Comparison of ENCODE assay signal across 11 cellular contexts in the genomic region with DNA sequence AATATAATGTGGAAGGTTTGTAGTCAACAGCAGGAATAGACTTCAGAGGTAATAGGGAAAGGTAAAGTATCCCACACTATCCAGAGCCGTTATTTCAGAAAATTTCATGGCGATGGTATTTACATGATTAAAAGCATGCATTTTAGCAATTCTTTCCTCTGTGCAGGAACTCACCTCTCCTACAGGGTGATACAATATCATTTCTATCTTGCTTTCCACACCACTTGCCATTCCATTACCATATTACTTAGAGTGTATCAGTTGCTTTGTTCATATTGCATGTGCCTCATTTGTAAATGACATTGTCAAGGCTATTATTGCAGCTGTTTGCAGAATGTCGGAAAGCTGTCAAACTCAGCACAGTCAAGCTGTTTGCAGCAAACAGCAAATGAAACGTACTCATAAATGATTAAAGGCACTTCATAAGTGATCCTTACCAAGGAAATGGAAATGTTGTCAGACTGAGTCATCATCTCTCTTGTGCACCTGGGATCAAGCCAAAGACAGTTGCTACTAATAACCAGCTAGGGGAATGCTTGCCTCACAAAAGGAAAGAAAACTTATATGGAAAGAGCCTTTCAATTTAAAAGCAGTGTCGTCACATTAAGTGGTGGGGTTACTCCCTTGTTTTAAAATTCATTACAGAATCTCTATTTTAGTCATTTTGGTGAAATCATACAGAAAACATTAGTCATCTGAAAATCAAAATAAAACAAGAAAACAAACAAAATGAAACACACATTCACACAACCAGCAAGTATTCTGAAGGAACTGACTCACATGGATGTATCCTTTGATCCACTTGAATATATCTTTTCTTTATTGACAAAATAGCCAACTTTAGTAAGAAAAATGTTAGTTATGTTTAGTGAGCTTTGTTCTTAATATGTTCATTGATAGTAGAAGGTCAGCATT.
A peak's percentile ranks its signal among the peaks of the same experiment; 100 is the strongest.
DNase-seq lines count a peak whose midpoint lies in the region; ATAC-seq and TF ChIP-seq lines count a peak whose summit lies in the region.
"Had no signal": no experiment of that assay in that cellular context is flagged by ENCODE, and none has a peak within 500 bp of the region (broad histone marks: within the 10 kb centered on the region; RNA-seq: fewer than 3 reads in every experiment).

No MANE protein-coding gene starts in this region.

- H3K36me3 ChIP-seq in GM06990 (ENCODE audit: control insufficient read depth, insufficient read depth, low read length), result no peaks in the 10 kb centered on the region
- no peaks in the 10 kb centered on the region for H3K36me3 ChIP-seq in left lung
- H3K36me3 ChIP-seq: vagina had no signal

- H3K9me3 Mint-ChIP-seq in activated naive CD4-positive, alpha-beta T cell treated with anti-CD3 and anti-CD28 coated beads, Interleukin-2, amount 10 ng/mL, durations not matched to agents 7 days and 5 days, result peaks cover 1% of the 10 kb centered on the region

- H3K4me3 ChIP-seq in GM06990 (replicated peaks; ENCODE audit: low read depth, low read length), result no peak overlapping the region
- H3K4me3 ChIP-seq in left lung, result no peak overlapping the region
- H3K4me3 ChIP-seq: vagina had no signal

- intact Hi-C loops in left lung (cut with DNase I), result no loop called here

- ATAC-seq in left lung, result peak; percentile 93

- no peak overlapping the region for H3K4me3 Mint-ChIP-seq in activated naive CD4-positive, alpha-beta T cell treated with anti-CD3 and anti-CD28 coated beads, Interleukin-2, amount 10 ng/mL, durations not matched to agents 7 days and 5 days
- H3K4me3 Mint-ChIP-seq: dendritic cell treated with granulocyte-macrophage colony-stimulating factor and Interleukin-4, amounts not matched to agents 40 ng/mL and 50 ng/mL, for 4 days had no signal

- no peak overlapping the region for H3K27ac ChIP-seq in left lung
- H3K27ac ChIP-seq: vagina had no signal

- H3K27me3 Mint-ChIP-seq in activated naive CD4-positive, alpha-beta T cell treated with anti-CD3 and anti-CD28 coated beads, Interleukin-2, amount 10 ng/mL, durations not matched to agents 7 days and 5 days, result no peaks in the 10 kb centered on the region
- H3K27me3 Mint-ChIP-seq: dendritic cell treated with granulocyte-macrophage colony-stimulating factor and Interleukin-4, amounts not matched to agents 40 ng/mL and 50 ng/mL, for 4 days had no signal

- no peaks in the 10 kb centered on the region for H3K4me1 ChIP-seq in left lung
- H3K4me1 ChIP-seq: vagina had no signal

- CTCF ChIA-PET in activated naive CD4-positive, alpha-beta T cell treated with anti-CD3 and anti-CD28 coated beads, Interleukin-2, amount 10 ng/mL, durations not matched to agents 7 days and 5 days (lab: Charles Lee), result no interaction called here

- H3K4me1 Mint-ChIP-seq in activated naive CD4-positive, alpha-beta T cell treated with anti-CD3 and anti-CD28 coated beads, Interleukin-2, amount 10 ng/mL, durations not matched to agents 7 days and 5 days, result no peaks in the 10 kb centered on the region

- no peaks in the 10 kb centered on the region for H3K36me3 Mint-ChIP-seq in activated naive CD4-positive, alpha-beta T cell treated with anti-CD3 and anti-CD28 coated beads, Interleukin-2, amount 10 ng/mL, durations not matched to agents 7 days and 5 days

- no peaks in the 10 kb centered on the region for H3K27me3 ChIP-seq in GM06990 (replicated peaks; ENCODE audit: control insufficient read depth, insufficient read depth, low read length)
- no peaks in the 10 kb centered on the region for H3K27me3 ChIP-seq in left lung
- H3K27me3 ChIP-seq: vagina had no signal

- DNase-seq in GM06990 (ENCODE audit: extremely low read depth, insufficient read length), result peak; percentile 8
- peak; percentile 23 to 39 for DNase-seq in NCI-H1930 (lab: John Stamatoyannopoulos, UW)
- DNase-seq in SW 1271 (lab: John Stamatoyannopoulos, UW), result peak; percentile 0 to 43
- peak in 1 of 2 donors; percentile 32 for DNase-seq in left lung
- no peak for DNase-seq in SKM-1 (lab: John Stamatoyannopoulos, UW; ENCODE audit: unreplicated experiment)
- DNase-seq in NCI-H526 (lab: John Stamatoyannopoulos, UW), result no peak
- no peak for DNase-seq in iPS-NIHi11 (ENCODE audit: low spot score)
- no peak for DNase-seq in activated naive CD4-positive, alpha-beta T cell treated with anti-CD3 and anti-CD28 coated beads, Interleukin-2, amount 10 ng/mL, durations not matched to agents 7 days and 5 days
- DNase-seq: DMS79 treated with DMSO at 0.1 percent for 48 hours had no signal

- TF ChIP-seq CTCF in GM06990 (IDR thresholded peaks at IDR 0.05; ENCODE audit: insufficient read depth, low read length, poor library complexity, severe bottlenecking) (no peak), left lung (IDR thresholded peaks at IDR 0.05) (no peak)

- H3K9me3 ChIP-seq in left lung, result no peaks in the 10 kb centered on the region
- H3K9me3 ChIP-seq: vagina had no signal

- no peak overlapping the region for H3K27ac Mint-ChIP-seq in activated naive CD4-positive, alpha-beta T cell treated with anti-CD3 and anti-CD28 coated beads, Interleukin-2, amount 10 ng/mL, durations not matched to agents 7 days and 5 days
- H3K27ac Mint-ChIP-seq: dendritic cell treated with granulocyte-macrophage colony-stimulating factor and Interleukin-4, amounts not matched to agents 40 ng/mL and 50 ng/mL, for 4 days had no signal

Comparison
In these comparisons a context has a peak if more than half of its experiments do, and no peak if none do; other contexts are left out.
1. DNase-seq: peak in GM06990 (single experiment), NCI-H1930 (2 of 2) and SW 1271 (2 of 2); none in SKM-1 (single experiment), NCI-H526 (0 of 2), iPS-NIHi11 (single experiment) and activated naive CD4-positive, alpha-beta T cell treated with anti-CD3 and anti-CD28 coated beads, Interleukin-2, amount 10 ng/mL, durations not matched to agents 7 days and 5 days (single experiment).